ENCODE assay signal across 9 cellular contexts in the genomic region with DNA sequence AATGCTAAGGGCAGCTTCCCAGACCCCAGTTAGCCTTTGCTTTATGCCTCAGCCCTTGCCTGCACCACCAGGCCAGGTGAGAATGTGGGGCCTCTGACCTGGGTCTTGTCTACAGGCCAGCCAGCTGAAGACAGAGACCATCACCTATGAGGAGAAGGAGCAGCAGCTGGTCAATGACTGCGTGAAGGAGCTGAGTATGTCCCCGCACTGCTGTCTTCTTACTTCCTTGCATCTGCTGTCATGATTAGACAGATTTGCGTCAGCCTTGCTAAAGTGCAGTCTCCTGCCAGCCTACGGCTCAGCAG.
DNase-seq lines count a peak whose midpoint lies in the region; ATAC-seq and TF ChIP-seq lines count a peak whose summit lies in the region.
"Had no signal": no experiment of that assay in that cellular context is flagged by ENCODE, and none has a peak within 500 bp of the region (broad histone marks: within the 10 kb centered on the region; RNA-seq: fewer than 3 reads in every experiment).

No MANE protein-coding gene starts in this region.

- no peak overlapping the region for H3K4me3 Mint-ChIP-seq in activated T-helper 17 cell treated with anti-CD3 and anti-CD28 coated beads, Interleukin-2, amount 50 U/mL, for 72 hours

- TF ChIP-seq CTCF in GM06990 (IDR thresholded peaks at IDR 0.05; ENCODE audit: insufficient read depth, low read length, poor library complexity, severe bottlenecking) (no peak), osteoblast (IDR thresholded peaks at IDR 0.05; ENCODE audit: extremely low read depth, low read depth, low read length) (peak; percentile 36)

- no peaks in the 10 kb centered on the region for H3K4me1 Mint-ChIP-seq in activated T-helper 17 cell treated with anti-CD3 and anti-CD28 coated beads, Interleukin-2, amount 50 U/mL, for 72 hours

- H3K4me3 ChIP-seq in GM06990 (replicated peaks; ENCODE audit: low read depth, low read length) (no peak overlapping the region), osteoblast (ENCODE audit: insufficient read depth, low read length) (no peak overlapping the region)

- H3K36me3 ChIP-seq in GM06990 (ENCODE audit: control insufficient read depth, insufficient read depth, low read length): peaks cover 16% of the 10 kb centered on the region
- peaks cover 30% of the 10 kb centered on the region for H3K36me3 ChIP-seq in osteoblast (ENCODE audit: insufficient read depth, low read length)

- DNase-seq in GM06990 (ENCODE audit: extremely low read depth, insufficient read length): peak; percentile 54
- DNase-seq in NCI-H524 (lab: John Stamatoyannopoulos, UW): peak; percentile 58 to 83
- no peak for DNase-seq in osteoblast (ENCODE audit: insufficient read length, low spot score, missing footprints)
- no peak for DNase-seq in NOMO-1 (lab: John Stamatoyannopoulos, UW; ENCODE audit: unreplicated experiment in 2 of 2)
- no peak for DNase-seq in NCI-H1436 treated with DMSO at 0.1 percent for 48 hours (lab: John Stamatoyannopoulos, UW)
- DNase-seq: GF-D8 had no signal

- H3K4me1 ChIP-seq in osteoblast (ENCODE audit: insufficient read depth, low read length): no peaks in the 10 kb centered on the region

- peaks cover 65% of the 10 kb centered on the region for H3K36me3 Mint-ChIP-seq in activated T-helper 17 cell treated with anti-CD3 and anti-CD28 coated beads, Interleukin-2, amount 50 U/mL, for 72 hours (ENCODE audit: low read depth)

- no peak overlapping the region for H3K27ac Mint-ChIP-seq in activated T-helper 17 cell treated with anti-CD3 and anti-CD28 coated beads, Interleukin-2, amount 50 U/mL, for 72 hours

- no peak overlapping the region for H3K27ac ChIP-seq in osteoblast (ENCODE audit: low read depth, low read length)

- H2AFZ ChIP-seq in osteoblast (ENCODE audit: low read length): no peak overlapping the region

- peaks cover 6% of the 10 kb centered on the region for H3K79me2 ChIP-seq in osteoblast (ENCODE audit: insufficient read depth, low read length)

- no peaks in the 10 kb centered on the region for H3K27me3 Mint-ChIP-seq in activated T-helper 17 cell treated with anti-CD3 and anti-CD28 coated beads, Interleukin-2, amount 50 U/mL, for 72 hours

- H3K4me2 ChIP-seq in osteoblast (ENCODE audit: insufficient read depth, low read length): no peak overlapping the region

- H3K27me3 ChIP-seq in GM06990 (replicated peaks; ENCODE audit: control insufficient read depth, insufficient read depth, low read length) (no peaks in the 10 kb centered on the region), osteoblast (ENCODE audit: insufficient read depth, low read length) (no peaks in the 10 kb centered on the region)
- H3K27me3 ChIP-seq: neutrophil had no signal

- H3K9me3 ChIP-seq in osteoblast (ENCODE audit: low read depth, low read length): no peaks in the 10 kb centered on the region
- H3K9me3 ChIP-seq: neutrophil had no signal

- H3K9me3 Mint-ChIP-seq in activated T-helper 17 cell treated with anti-CD3 and anti-CD28 coated beads, Interleukin-2, amount 50 U/mL, for 72 hours: no peaks in the 10 kb centered on the region

- peak; percentile 7 for ATAC-seq in activated T-helper 17 cell treated with anti-CD3 and anti-CD28 coated beads, Interleukin-2, amount 50 U/mL, for 72 hours (replicated peaks)
- no peak for ATAC-seq in HG03460 (IDR thresholded peaks at IDR 0.05; ENCODE audit: unreplicated experiment)

- peaks cover 32% of the 10 kb centered on the region for H4K20me1 ChIP-seq in osteoblast (ENCODE audit: insufficient read depth, low read length)

Comparison
In these comparisons a context has a peak if more than half of its experiments do, and no peak if none do; other contexts are left out.
1. DNase-seq: peak in GM06990 (single experiment) and NCI-H524 (2 of 2); none in osteoblast (single experiment), NOMO-1 (0 of 2) and NCI-H1436 treated with DMSO at 0.1 percent for 48 hours (single experiment).